Comparison of ENCODE assay signal across 11 cellular contexts in genomic region chr7:24826662-24827020, GRCh38.
DNase-seq lines count a peak whose midpoint lies in the region; ATAC-seq and TF ChIP-seq lines count a peak whose summit lies in the region.
"Had no signal": no experiment of that assay in that cellular context is flagged by ENCODE, and none has a peak within 500 bp of the region (broad histone marks: within the 10 kb centered on the region; RNA-seq: fewer than 3 reads in every experiment).

No MANE protein-coding gene starts in this region.

- H3K9me3 ChIP-seq in CD4-positive, alpha-beta T cell (ENCODE audit: control insufficient read depth, low read length) = no peaks in the 10 kb centered on the region
- no peaks in the 10 kb centered on the region for H3K9me3 ChIP-seq in naive thymus-derived CD4-positive, alpha-beta T cell (ENCODE audit: control insufficient read depth in 2 of 3, low read length in 3 of 3)
- no peaks in the 10 kb centered on the region for H3K9me3 ChIP-seq in BE2C

- TF ChIP-seq CTCF in CD4-positive, alpha-beta T cell (IDR thresholded peaks at IDR 0.05) = no peak
- TF ChIP-seq CTCF in brain (conservative IDR thresholded peaks at IDR 0.05) (no peak), BE2C (IDR thresholded peaks at IDR 0.05; ENCODE audit: low read depth, low read length) (no peak)

- peaks cover 47% of the 10 kb centered on the region for H3K4me1 Mint-ChIP-seq in CD4-positive, alpha-beta T cell (ENCODE audit: low read depth)
- H3K4me1 Mint-ChIP-seq in brain = peaks cover 44% of the 10 kb centered on the region
- peaks cover 25 to 81% (median 45%) of the 10 kb centered on the region in 7 donors for H3K4me1 Mint-ChIP-seq in naive thymus-derived CD4-positive, alpha-beta T cell

- H3K36me3 Mint-ChIP-seq in CD4-positive, alpha-beta T cell (ENCODE audit: low read depth) = peaks cover 29% of the 10 kb centered on the region
- H3K36me3 Mint-ChIP-seq in brain = no peaks in the 10 kb centered on the region
- peaks cover 0 to 67% (median 15%) of the 10 kb centered on the region in 5 donors for H3K36me3 Mint-ChIP-seq in naive thymus-derived CD4-positive, alpha-beta T cell

- no peaks in the 10 kb centered on the region for H3K27me3 Mint-ChIP-seq in CD4-positive, alpha-beta T cell
- peaks cover 3% of the 10 kb centered on the region for H3K27me3 Mint-ChIP-seq in brain
- no peaks in the 10 kb centered on the region for H3K27me3 Mint-ChIP-seq in naive thymus-derived CD4-positive, alpha-beta T cell

- intact Hi-C loops in CD4-positive, alpha-beta T cell (cut with DNase I, micrococcal nuclease) = no loop called here
- intact Hi-C loops in naive thymus-derived CD4-positive, alpha-beta T cell (cut with micrococcal nuclease) = loop anchor here in 1 of 2 donors (10.0 kb wide), 1 partner anchor 252 kb away; the partner anchor contains the start of gene PALS2

- POLR2A ChIA-PET in CD4-positive, alpha-beta T cell (lab: Charles Lee) = interaction anchor here (0.8 to 1.4 kb wide), 5 partner anchors 14 to 152 kb away, joined by 3 to 6 read pairs (median 3); no protein-coding TSS in a partner anchor
- POLR2A ChIA-PET in naive thymus-derived CD4-positive, alpha-beta T cell (lab: Charles Lee) = interaction anchor here (0.8 to 1.9 kb wide), 3 partner anchors 140 to 154 kb away, joined by 4 to 7 read pairs (median 4); partner anchors contain the start of gene OSBPL3

- H3K27ac Mint-ChIP-seq in CD4-positive, alpha-beta T cell = peak overlapping the region; percentile 97
- H3K27ac Mint-ChIP-seq in brain = peak overlapping the region in 4 of 5 experiments; percentile 5 to 83 (median 50)
- peak overlapping the region; percentile 84 to 94 (median 88) for H3K27ac Mint-ChIP-seq in naive thymus-derived CD4-positive, alpha-beta T cell

- in situ Hi-C loops in KBM-7 (cut with MboI; ENCODE audit: low pct_unique_long_range_greater_than_20kb, low sequenced_read_pairs) = no loop called here

- DNase-seq in CD4-positive, alpha-beta T cell = no peak
- DNase-seq in M059J (ENCODE audit: low read depth) (peak; percentile 79), SK-N-DZ (ENCODE audit: low spot score) (no peak), KBM-7 (no peak), BE2C (no peak)
- peak in 6 of 9 donors; percentile 14 to 40 (median 34) for DNase-seq in naive thymus-derived CD4-positive, alpha-beta T cell
- DNase-seq: NCI-H187 treated with DMSO at 0.1 percent for 48 hours; stimulated activated CD4-positive, alpha-beta T cell treated with anti-CD3 and anti-CD28 coated beads, Interleukin-4, amount 100 ng/mL, for 4 hours had no signal

- peaks cover 0 to 13% (median 8%) of the 10 kb centered on the region in 3 experiments for H3K36me3 ChIP-seq in naive thymus-derived CD4-positive, alpha-beta T cell (ENCODE audit: control insufficient read depth in 2 of 3, insufficient read depth in 3 of 3, low read length in 3 of 3)
- H3K36me3 ChIP-seq in BE2C = peaks cover 13% of the 10 kb centered on the region

- H3K4me3 ChIP-seq in naive thymus-derived CD4-positive, alpha-beta T cell (ENCODE audit: low read length) = peak overlapping the region; percentile 6
- no peak overlapping the region for H3K4me3 ChIP-seq in BE2C (ENCODE audit: low read depth, low read length)

- peaks cover 26 to 32% of the 10 kb centered on the region in 2 donors for H3K4me1 ChIP-seq in naive thymus-derived CD4-positive, alpha-beta T cell (ENCODE audit: control insufficient read depth in 2 of 2, insufficient read depth in 2 of 2, low read length in 2 of 2)
- H3K4me1 ChIP-seq in BE2C = peaks cover 11% of the 10 kb centered on the region

- H3K4me3 Mint-ChIP-seq in CD4-positive, alpha-beta T cell = peak overlapping the region; percentile 44
- no peak overlapping the region for H3K4me3 Mint-ChIP-seq in brain
- peak overlapping the region; percentile 18 to 78 (median 61) for H3K4me3 Mint-ChIP-seq in naive thymus-derived CD4-positive, alpha-beta T cell

- H3K27me3 ChIP-seq in CD4-positive, alpha-beta T cell (ENCODE audit: control insufficient read depth, insufficient read depth, low read length) = no peaks in the 10 kb centered on the region
- no peaks in the 10 kb centered on the region for H3K27me3 ChIP-seq in naive thymus-derived CD4-positive, alpha-beta T cell (ENCODE audit: control insufficient read depth in 2 of 2, insufficient read depth in 2 of 2, low read length in 2 of 2)
- no peaks in the 10 kb centered on the region for H3K27me3 ChIP-seq in BE2C

- no peaks in the 10 kb centered on the region for H3K9me3 Mint-ChIP-seq in CD4-positive, alpha-beta T cell
- no peaks in the 10 kb centered on the region for H3K9me3 Mint-ChIP-seq in brain
- H3K9me3 Mint-ChIP-seq in naive thymus-derived CD4-positive, alpha-beta T cell = no peaks in the 10 kb centered on the region

- peak; percentile 45 for ATAC-seq in CD4-positive, alpha-beta T cell (ENCODE audit: poor library complexity)
- ATAC-seq in naive thymus-derived CD4-positive, alpha-beta T cell = peak; percentile 46
- ATAC-seq in GM18868 (IDR thresholded peaks at IDR 0.05; ENCODE audit: unreplicated experiment) = no peak
- ATAC-seq: Right ventricle myocardium inferior had no signal

- CTCF ChIA-PET in CD4-positive, alpha-beta T cell (lab: Charles Lee) = interaction anchor here (1.0 to 1.7 kb wide), 5 partner anchors 14 to 266 kb away, joined by 3 to 7 read pairs (median 3); partner anchors contain the start of gene OSBPL3
- CTCF ChIA-PET in naive thymus-derived CD4-positive, alpha-beta T cell (lab: Charles Lee) = interaction anchor here (1.2 to 2.4 kb wide), 3 partner anchors 14 to 267 kb away, joined by 3 to 8 read pairs (median 7); partner anchors contain the start of gene OSBPL3

- H3K27ac ChIP-seq in CD4-positive, alpha-beta T cell (ENCODE audit: low read depth, low read length) = peak overlapping the region; percentile 18
- peak overlapping the region; percentile 57 for H3K27ac ChIP-seq in naive thymus-derived CD4-positive, alpha-beta T cell (ENCODE audit: low read depth, low read length)

Comparison
In these comparisons a context has a peak if more than half of its experiments do, and no peak if none do; other contexts are left out.
1. DNase-seq: peak in M059J (single experiment) and naive thymus-derived CD4-positive, alpha-beta T cell (6 of 9); none in CD4-positive, alpha-beta T cell (0 of 10), SK-N-DZ (single experiment), KBM-7 (single experiment) and BE2C (single experiment).
2. H3K4me3 Mint-ChIP-seq: peak in CD4-positive, alpha-beta T cell (single experiment) and naive thymus-derived CD4-positive, alpha-beta T cell (10 of 10); none in brain (0 of 5).
3. Peak in every context shown above with its lines, with median percentiles within 50 percentile points of each other: H3K27ac Mint-ChIP-seq.